In genomic region chr13:61180245-61180644, GRCh38 we compare ENCODE assay signal across 23 cellular contexts.
"Had no signal": no experiment of that assay in that cellular context is flagged by ENCODE, and none has a peak within 500 bp of the region (broad histone marks: within the 10 kb centered on the region; RNA-seq: fewer than 3 reads in every experiment).

No MANE protein-coding gene starts in this region.

- H3K9me3 ChIP-seq: mucosa of descending colon, neutrophil, tibial nerve had no signal

- H3K27ac ChIP-seq: dorsolateral prefrontal cortex, heart left ventricle, neutrophil, parathyroid adenoma, tibial nerve had no signal

- H3K4me1 Mint-ChIP-seq: activated B cell treated with CpG ODN at 0.5 μM for 24 hours; activated naive CD8-positive, alpha-beta T cell treated with anti-CD3 and anti-CD28 coated beads for 36 hours; immature natural killer cell; naive B cell; stimulated activated naive B cell treated with anti-CD40 and anti-IgM and Interleukin-4, amounts not matched to agents 10 μg/mL and 1 μg/mL and 100 μg/mL, for 72 hours had no signal

- H3K27me3 Mint-ChIP-seq: activated B cell treated with CpG ODN at 0.5 μM for 24 hours; activated CD4-positive, alpha-beta memory T cell treated with anti-CD3 and anti-CD28 coated beads for 36 hours; activated naive CD8-positive, alpha-beta T cell treated with anti-CD3 and anti-CD28 coated beads for 36 hours; naive B cell; stimulated activated naive B cell treated with anti-CD40 and anti-IgM and Interleukin-4, amounts not matched to agents 10 μg/mL and 1 μg/mL and 100 μg/mL, for 72 hours had no signal

- H2AFZ ChIP-seq: parathyroid adenoma had no signal

- H3K36me3 ChIP-seq: heart left ventricle, neutrophil, tibial nerve had no signal

- FAIRE-seq: colon, urothelium cell line had no signal

- H3K27ac Mint-ChIP-seq: activated B cell treated with CpG ODN at 0.5 μM for 24 hours; activated CD4-positive, alpha-beta memory T cell treated with anti-CD3 and anti-CD28 coated beads for 36 hours; activated naive CD8-positive, alpha-beta T cell treated with anti-CD3 and anti-CD28 coated beads for 36 hours; activated T-helper 1 cell treated with anti-CD3 and anti-CD28 coated beads, Interleukin-12 subunit alpha, Interleukin-12 subunit beta, Interleukin-2, Interleukin-4 antibody, amounts not matched to agents 30 ng/mL and 10 ng/mL and 1 ng/mL, durations not matched to agents 14 hours and 24 hours and 36 hours; immature natural killer cell; naive B cell; stimulated activated naive B cell treated with anti-CD40 and anti-IgM and Interleukin-4, amounts not matched to agents 10 μg/mL and 1 μg/mL and 100 μg/mL, for 72 hours had no signal

- DNase-seq: activated B cell treated with CpG ODN at 0.5 μM for 24 hours; activated CD4-positive, alpha-beta memory T cell treated with anti-CD3 and anti-CD28 coated beads for 36 hours; activated CD4-positive, alpha-beta T cell treated with anti-CD3 and anti-CD28 coated beads for 4 hours; activated naive CD8-positive, alpha-beta T cell treated with anti-CD3 and anti-CD28 coated beads for 36 hours; activated T-cell treated with anti-CD3 and anti-CD28 coated beads for 4 hours; amniotic stem cell; caudate nucleus; dorsolateral prefrontal cortex; foreskin melanocyte; heart left ventricle; immature natural killer cell; kidney glomerular epithelial cell; mesenchymal stem cell; mucosa of descending colon; naive B cell; stimulated activated naive B cell treated with anti-CD40 and anti-IgM and Interleukin-4, amounts not matched to agents 10 μg/mL and 1 μg/mL and 100 μg/mL, for 72 hours had no signal

- H3K27me3 ChIP-seq: dorsolateral prefrontal cortex, heart left ventricle, neutrophil, tibial nerve had no signal

- H3K9ac ChIP-seq: parathyroid adenoma had no signal

- ATAC-seq: mucosa of descending colon; stimulated activated naive B cell treated with anti-CD40 and anti-IgM and Interleukin-4, amounts not matched to agents 10 μg/mL and 1 μg/mL and 100 μg/mL, for 72 hours had no signal

- H3K4me3 ChIP-seq: dorsolateral prefrontal cortex, heart left ventricle, mucosa of descending colon, tibial nerve had no signal

- H3K79me2 ChIP-seq: parathyroid adenoma had no signal

- H3K4me1 ChIP-seq: heart left ventricle, parathyroid adenoma had no signal

- H3K36me3 Mint-ChIP-seq: activated CD4-positive, alpha-beta memory T cell treated with anti-CD3 and anti-CD28 coated beads for 36 hours; activated naive CD8-positive, alpha-beta T cell treated with anti-CD3 and anti-CD28 coated beads for 36 hours; brain; immature natural killer cell; naive B cell; stimulated activated naive B cell treated with anti-CD40 and anti-IgM and Interleukin-4, amounts not matched to agents 10 μg/mL and 1 μg/mL and 100 μg/mL, for 72 hours had no signal

- H3K4me3 Mint-ChIP-seq: activated B cell treated with CpG ODN at 0.5 μM for 24 hours; activated CD4-positive, alpha-beta memory T cell treated with anti-CD3 and anti-CD28 coated beads for 36 hours; activated naive CD8-positive, alpha-beta T cell treated with anti-CD3 and anti-CD28 coated beads for 36 hours; activated T-helper 1 cell treated with anti-CD3 and anti-CD28 coated beads, Interleukin-12 subunit alpha, Interleukin-12 subunit beta, Interleukin-2, Interleukin-4 antibody, amounts not matched to agents 30 ng/mL and 10 ng/mL and 1 ng/mL, durations not matched to agents 14 hours and 24 hours and 36 hours; brain; immature natural killer cell; naive B cell; stimulated activated naive B cell treated with anti-CD40 and anti-IgM and Interleukin-4, amounts not matched to agents 10 μg/mL and 1 μg/mL and 100 μg/mL, for 72 hours had no signal

- H3K9me3 Mint-ChIP-seq: activated B cell treated with CpG ODN at 0.5 μM for 24 hours; activated CD4-positive, alpha-beta memory T cell treated with anti-CD3 and anti-CD28 coated beads for 36 hours; activated T-helper 1 cell treated with anti-CD3 and anti-CD28 coated beads, Interleukin-12 subunit alpha, Interleukin-12 subunit beta, Interleukin-2, Interleukin-4 antibody, amounts not matched to agents 30 ng/mL and 10 ng/mL and 1 ng/mL, durations not matched to agents 14 hours and 24 hours and 36 hours; stimulated activated naive B cell treated with anti-CD40 and anti-IgM and Interleukin-4, amounts not matched to agents 10 μg/mL and 1 μg/mL and 100 μg/mL, for 72 hours had no signal
